In the genomic region with DNA sequence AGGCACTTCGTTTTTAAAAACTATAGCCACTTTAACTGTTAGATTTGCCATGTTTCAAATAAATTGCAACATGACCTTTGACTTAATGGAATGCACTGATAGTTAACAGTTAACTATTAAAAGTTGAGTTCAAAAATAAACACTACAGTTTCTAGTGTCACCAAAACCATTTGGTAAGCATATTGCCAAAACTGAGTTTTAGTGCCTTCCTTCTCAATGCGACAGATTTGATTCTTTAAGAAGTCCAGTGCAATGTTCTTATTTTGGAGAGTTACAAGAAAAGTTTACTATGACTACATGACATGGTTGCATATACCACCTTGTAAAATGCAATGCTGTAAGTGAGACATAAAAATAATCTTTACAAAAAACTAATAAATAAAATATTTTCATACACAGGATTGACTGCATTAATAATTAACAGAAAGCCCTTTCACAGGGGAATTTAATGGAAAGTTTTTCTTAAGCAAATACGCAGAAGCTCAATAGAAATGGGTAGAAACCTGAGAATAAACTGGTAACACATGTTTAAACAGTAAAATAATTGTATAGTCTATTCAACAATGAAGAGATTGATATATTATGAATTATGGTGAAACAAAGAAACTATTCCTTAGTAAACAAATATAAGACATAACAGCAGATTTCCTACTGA, we compare ENCODE assay signal across 22 cellular contexts. TPM values are rescaled to one million over a fixed set of nuclear protein-coding genes. Genes with fewer than 3 reads are reported as not detected.
"Had no signal": no experiment of that assay in that cellular context is flagged by ENCODE, and none has a peak within 500 bp of the region (broad histone marks: within the 10 kb centered on the region; RNA-seq: fewer than 3 reads in every experiment).

No MANE protein-coding gene starts in this region.

- H3K4me3 Mint-ChIP-seq: activated CD4-positive, alpha-beta memory T cell treated with anti-CD3 and anti-CD28 coated beads for 36 hours; activated CD4-positive, alpha-beta T cell treated with anti-CD3 and anti-CD28 coated beads for 36 hours; activated naive CD8-positive, alpha-beta T cell; activated T-helper 1 cell treated with anti-CD3 and anti-CD28 coated beads, Interleukin-12 subunit alpha, Interleukin-12 subunit beta, Interleukin-2, Interleukin-4 antibody, amounts not matched to agents 30 ng/mL and 10 ng/mL and 1 ng/mL, durations not matched to agents 14 hours and 24 hours and 36 hours; effector memory CD8-positive, alpha-beta T cell; stimulated activated naive CD8-positive, alpha-beta T cell treated with anti-CD3 and anti-CD28 coated beads, Interleukin-15, amount 100 ng/mL, for 72 hours; T-helper 2 cell treated with Interferon-gamma antibody and Interleukin-4, amounts not matched to agents 5 μg/mL and 100 μg/mL, for 36 hours; WTC11 had no signal

- ATAC-seq: activated CD4-positive, alpha-beta T cell treated with anti-CD3 and anti-CD28 coated beads for 36 hours; effector memory CD8-positive, alpha-beta T cell; right cardiac atrium; stimulated activated naive CD8-positive, alpha-beta T cell treated with anti-CD3 and anti-CD28 coated beads, Interleukin-15, amount 100 ng/mL, for 72 hours; WTC11 had no signal

- H3K4me3 ChIP-seq: prostate gland, suprapubic skin, upper lobe of left lung had no signal

- H3K36me3 Mint-ChIP-seq: activated CD4-positive, alpha-beta memory T cell treated with anti-CD3 and anti-CD28 coated beads for 36 hours; activated naive CD8-positive, alpha-beta T cell; WTC11 had no signal

- H3K4me1 ChIP-seq: prostate gland, suprapubic skin, upper lobe of left lung had no signal

- H3K36me3 ChIP-seq: prostate gland, suprapubic skin, upper lobe of left lung had no signal

- H3K27me3 Mint-ChIP-seq: activated CD4-positive, alpha-beta memory T cell treated with anti-CD3 and anti-CD28 coated beads for 36 hours; activated CD4-positive, alpha-beta T cell treated with anti-CD3 and anti-CD28 coated beads for 36 hours; activated naive CD8-positive, alpha-beta T cell; effector memory CD8-positive, alpha-beta T cell; stimulated activated naive CD8-positive, alpha-beta T cell treated with anti-CD3 and anti-CD28 coated beads, Interleukin-15, amount 100 ng/mL, for 72 hours had no signal

- H3K9me3 ChIP-seq: prostate gland, suprapubic skin, upper lobe of left lung had no signal

- DNase-seq: activated CD4-positive, alpha-beta memory T cell treated with anti-CD3 and anti-CD28 coated beads for 36 hours; activated CD4-positive, alpha-beta T cell treated with anti-CD3 and anti-CD28 coated beads for 36 hours; activated T-cell treated with anti-CD3 and anti-CD28 coated beads for 4 hours; amniotic stem cell; caudate nucleus; effector memory CD8-positive, alpha-beta T cell; mammary epithelial cell; occipital lobe; right cardiac atrium; small intestine; stimulated activated CD4-positive, alpha-beta T cell treated with anti-CD3 and anti-CD28 coated beads, Interleukin-15, amount 100 ng/mL, for 24 hours; stimulated activated CD4-positive, alpha-beta T cell treated with anti-CD3 and anti-CD28 coated beads, Interleukin-2, amount 100 ng/mL, for 48 hours; stimulated activated naive CD8-positive, alpha-beta T cell treated with anti-CD3 and anti-CD28 coated beads, Interleukin-15, amount 100 ng/mL, for 72 hours; upper lobe of left lung had no signal

- H3K27me3 ChIP-seq: suprapubic skin, upper lobe of left lung had no signal

- H3K27ac Mint-ChIP-seq: activated CD4-positive, alpha-beta memory T cell treated with anti-CD3 and anti-CD28 coated beads for 36 hours; activated CD4-positive, alpha-beta T cell treated with anti-CD3 and anti-CD28 coated beads for 36 hours; activated naive CD8-positive, alpha-beta T cell; activated T-helper 1 cell treated with anti-CD3 and anti-CD28 coated beads, Interleukin-12 subunit alpha, Interleukin-12 subunit beta, Interleukin-2, Interleukin-4 antibody, amounts not matched to agents 30 ng/mL and 10 ng/mL and 1 ng/mL, durations not matched to agents 14 hours and 24 hours and 36 hours; effector memory CD8-positive, alpha-beta T cell; stimulated activated naive CD8-positive, alpha-beta T cell treated with anti-CD3 and anti-CD28 coated beads, Interleukin-15, amount 100 ng/mL, for 72 hours; T-helper 2 cell treated with Interferon-gamma antibody and Interleukin-4, amounts not matched to agents 5 μg/mL and 100 μg/mL, for 36 hours; WTC11 had no signal

- H3K9me3 Mint-ChIP-seq: activated CD4-positive, alpha-beta memory T cell treated with anti-CD3 and anti-CD28 coated beads for 36 hours; activated T-helper 1 cell treated with anti-CD3 and anti-CD28 coated beads, Interleukin-12 subunit alpha, Interleukin-12 subunit beta, Interleukin-2, Interleukin-4 antibody, amounts not matched to agents 30 ng/mL and 10 ng/mL and 1 ng/mL, durations not matched to agents 14 hours and 24 hours and 36 hours; stimulated activated naive CD8-positive, alpha-beta T cell treated with anti-CD3 and anti-CD28 coated beads, Interleukin-15, amount 100 ng/mL, for 72 hours; T-helper 2 cell treated with Interferon-gamma antibody and Interleukin-4, amounts not matched to agents 5 μg/mL and 100 μg/mL, for 36 hours; WTC11 had no signal

- H3K4me1 Mint-ChIP-seq: activated CD4-positive, alpha-beta T cell treated with anti-CD3 and anti-CD28 coated beads for 36 hours; stimulated activated naive CD8-positive, alpha-beta T cell treated with anti-CD3 and anti-CD28 coated beads, Interleukin-15, amount 100 ng/mL, for 72 hours had no signal

- H3K27ac ChIP-seq: prostate gland, suprapubic skin, upper lobe of left lung had no signal

- FAIRE-seq: frontal cortex, small intestine, TTC549 had no signal

RNA-seq across cellular contexts. Expression of a gene that starts 53.8 kb away (rescaled TPM):
- total RNA-seq: activated CD4-positive, alpha-beta memory T cell treated with anti-CD3 and anti-CD28 coated beads for 36 hours; activated CD4-positive, alpha-beta T cell treated with anti-CD3 and anti-CD28 coated beads for 36 hours; activated T-helper 1 cell treated with anti-CD3 and anti-CD28 coated beads, Interleukin-12 subunit alpha, Interleukin-12 subunit beta, Interleukin-2, Interleukin-4 antibody, amounts not matched to agents 30 ng/mL and 10 ng/mL and 1 ng/mL, durations not matched to agents 14 hours and 24 hours and 36 hours had no signal
